22 cellular contexts compared by ENCODE assay signal in the genomic region with DNA sequence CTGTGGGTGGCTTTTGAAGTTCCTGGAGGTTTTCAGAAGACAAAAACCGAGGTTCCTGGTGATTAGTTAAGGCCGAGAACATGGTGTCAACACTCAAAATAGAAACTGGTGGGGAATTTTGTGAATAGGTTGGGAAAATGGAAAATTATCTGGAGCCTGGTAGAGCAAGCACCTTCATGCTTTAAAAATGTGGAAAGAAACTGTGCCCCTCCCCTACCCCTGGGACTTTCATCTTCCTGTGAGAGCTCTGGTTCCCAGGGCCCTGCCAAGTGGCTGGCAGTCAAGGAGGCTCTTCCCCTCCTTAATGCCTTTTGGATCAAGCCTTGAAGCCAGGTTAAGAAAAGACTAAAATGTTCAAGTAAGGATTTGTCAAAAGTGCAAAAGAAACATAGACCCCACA. TPM values are rescaled to one million over a fixed set of nuclear protein-coding genes. Genes with fewer than 3 reads are reported as not detected.
DNase-seq lines count a peak whose midpoint lies in the region; ATAC-seq and TF ChIP-seq lines count a peak whose summit lies in the region.
"Had no signal": no experiment of that assay in that cellular context is flagged by ENCODE, and none has a peak within 500 bp of the region (broad histone marks: within the 10 kb centered on the region; RNA-seq: fewer than 3 reads in every experiment).

No MANE protein-coding gene starts in this region.

- no peak for DNase-seq in activated naive CD4-positive, alpha-beta T cell treated with Interleukin-2 at 50 U/mL for 16 hours
- DNase-seq in T-cell (no peak), immature natural killer cell (no peak), smooth muscle cell (lab: John Stamatoyannopoulos, UW; ENCODE audit: unreplicated experiment) (no peak), NCI-H2196 (lab: John Stamatoyannopoulos, UW; ENCODE audit: unreplicated experiment) (no peak)
- DNase-seq: ACHN; activated CD4-positive, alpha-beta T cell treated with anti-CD3 and anti-CD28 coated beads for 1 hour; body of pancreas; H9; IMR-90; mesenchymal stem cell; MG63; NCI-H82 had no signal

- peak overlapping the region; percentile 32 for H3K27ac ChIP-seq in smooth muscle cell (ENCODE audit: low read depth)
- H3K27ac ChIP-seq: BLaER1 treated with 17β-estradiol and CSF1 and Interleukin-3, amounts not matched to agents 10 nM and 100 nM; body of pancreas; prostate gland; thoracic aorta had no signal

- H3K27ac Mint-ChIP-seq in activated naive CD4-positive, alpha-beta T cell treated with anti-CD3 and anti-CD28 coated beads, Interleukin-2, amount 50 U/mL, for 24 hours: no peak overlapping the region
- H3K27ac Mint-ChIP-seq in T-cell (no peak overlapping the region), immature natural killer cell (no peak overlapping the region)
- H3K27ac Mint-ChIP-seq: activated T-helper 1 cell treated with anti-CD3 and anti-CD28 coated beads, Interleukin-12 subunit alpha, Interleukin-12 subunit beta, Interleukin-2, Interleukin-4 antibody, amounts not matched to agents 30 ng/mL and 10 ng/mL and 1 ng/mL, durations not matched to agents 14 hours and 24 hours and 36 hours; H9 had no signal

- no peaks in the 10 kb centered on the region for H4K20me1 ChIP-seq in smooth muscle cell (ENCODE audit: low read depth)
- H4K20me1 ChIP-seq: BLaER1 treated with 17β-estradiol and CSF1 and Interleukin-3, amounts not matched to agents 10 nM and 100 nM had no signal

- 30% methylated on average over 2 of the region's 2 CpGs for WGBS in smooth muscle cell (ENCODE audit: low lambda C conversion rate)

- peaks cover 40% of the 10 kb centered on the region for H3K27me3 ChIP-seq in smooth muscle cell (ENCODE audit: low read depth)
- H3K27me3 ChIP-seq: BLaER1 treated with 17β-estradiol and CSF1 and Interleukin-3, amounts not matched to agents 10 nM and 100 nM; body of pancreas; MG63 had no signal

- no peaks in the 10 kb centered on the region for H3K79me2 ChIP-seq in smooth muscle cell (ENCODE audit: low read depth)

- no peaks in the 10 kb centered on the region for H3K36me3 ChIP-seq in smooth muscle cell (ENCODE audit: low read depth)
- H3K36me3 ChIP-seq: BLaER1 treated with 17β-estradiol and CSF1 and Interleukin-3, amounts not matched to agents 10 nM and 100 nM; MG63; prostate gland; thoracic aorta had no signal

- peaks cover 19% of the 10 kb centered on the region for H3K4me1 Mint-ChIP-seq in activated naive CD4-positive, alpha-beta T cell treated with anti-CD3 and anti-CD28 coated beads, Interleukin-2, amount 50 U/mL, for 24 hours
- H3K4me1 Mint-ChIP-seq in T-cell (peaks cover 6 to 18% (median 14%) of the 10 kb centered on the region in 3 donors), immature natural killer cell (peaks cover 6 to 9% of the 10 kb centered on the region in 2 donors)

- no peak overlapping the region for H3K4me3 ChIP-seq in smooth muscle cell
- H3K4me3 ChIP-seq: BLaER1 treated with 17β-estradiol and CSF1 and Interleukin-3, amounts not matched to agents 10 nM and 100 nM; body of pancreas; MG63; prostate gland; thoracic aorta had no signal

- no peaks in the 10 kb centered on the region for H3K36me3 Mint-ChIP-seq in activated naive CD4-positive, alpha-beta T cell treated with anti-CD3 and anti-CD28 coated beads, Interleukin-2, amount 50 U/mL, for 24 hours
- H3K36me3 Mint-ChIP-seq in T-cell (no peaks in the 10 kb centered on the region), immature natural killer cell (no peaks in the 10 kb centered on the region)

- POLR2A ChIA-PET in T-cell (lab: Charles Lee): no interaction called here

- H3K4me2 ChIP-seq in smooth muscle cell: peak overlapping the region; percentile 96
- H3K4me2 ChIP-seq: BLaER1 treated with 17β-estradiol and CSF1 and Interleukin-3, amounts not matched to agents 10 nM and 100 nM had no signal

- H3K4me3 Mint-ChIP-seq in activated naive CD4-positive, alpha-beta T cell treated with anti-CD3 and anti-CD28 coated beads, Interleukin-2, amount 50 U/mL, for 24 hours: peak overlapping the region; percentile 73
- H3K4me3 Mint-ChIP-seq in T-cell (peak overlapping the region; percentile 22 to 77 (median 29)), immature natural killer cell (peak overlapping the region in 3 of 5 donors; percentile 33 to 60 (median 46))

- H3K9me3 ChIP-seq in smooth muscle cell (replicated peaks; ENCODE audit: low read depth): no peaks in the 10 kb centered on the region
- H3K9me3 ChIP-seq: body of pancreas, MG63, prostate gland, thoracic aorta had no signal

- CTCF ChIA-PET in T-cell (lab: Charles Lee): no interaction called here

- no peak overlapping the region for H2AFZ ChIP-seq in smooth muscle cell (ENCODE audit: low read depth)

- no peak for TF ChIP-seq CTCF in smooth muscle cell (IDR thresholded peaks at IDR 0.05; ENCODE audit: borderline replicate concordance, insufficient read depth, poor library complexity, severe bottlenecking)

- no peaks in the 10 kb centered on the region for H3F3A ChIP-seq in smooth muscle cell (ENCODE audit: low read depth)

- H3K27me3 Mint-ChIP-seq in activated naive CD4-positive, alpha-beta T cell treated with anti-CD3 and anti-CD28 coated beads, Interleukin-2, amount 50 U/mL, for 24 hours: peaks cover 33% of the 10 kb centered on the region
- H3K27me3 Mint-ChIP-seq in T-cell (peaks cover 46 to 57% of the 10 kb centered on the region in 2 donors), immature natural killer cell (ENCODE audit: low read depth in 3 of 3) (peaks cover 17 to 28% (median 17%) of the 10 kb centered on the region in 3 donors)

- peaks cover 5% of the 10 kb centered on the region for H3K4me1 ChIP-seq in smooth muscle cell (ENCODE audit: low read depth)
- H3K4me1 ChIP-seq: BLaER1 treated with 17β-estradiol and CSF1 and Interleukin-3, amounts not matched to agents 10 nM and 100 nM; prostate gland had no signal

- no peak overlapping the region for H3K9ac ChIP-seq in smooth muscle cell (ENCODE audit: low read depth)
- H3K9ac ChIP-seq: BLaER1 treated with 17β-estradiol and CSF1 and Interleukin-3, amounts not matched to agents 10 nM and 100 nM had no signal

- ATAC-seq in T-cell (replicated peaks in 1 of 4) (no peak), HG03025 (IDR thresholded peaks at IDR 0.05; ENCODE audit: low FRiP score, unreplicated experiment) (no peak), HG03378 (IDR thresholded peaks at IDR 0.05; ENCODE audit: unreplicated experiment) (no peak)
- ATAC-seq: body of pancreas, Right ventricle myocardium inferior had no signal

- no peaks in the 10 kb centered on the region for H3K9me3 Mint-ChIP-seq in activated naive CD4-positive, alpha-beta T cell treated with anti-CD3 and anti-CD28 coated beads, Interleukin-2, amount 50 U/mL, for 24 hours
- H3K9me3 Mint-ChIP-seq in T-cell (no peaks in the 10 kb centered on the region), immature natural killer cell (no peaks in the 10 kb centered on the region)
- H3K9me3 Mint-ChIP-seq: activated T-helper 1 cell treated with anti-CD3 and anti-CD28 coated beads, Interleukin-12 subunit alpha, Interleukin-12 subunit beta, Interleukin-2, Interleukin-4 antibody, amounts not matched to agents 30 ng/mL and 10 ng/mL and 1 ng/mL, durations not matched to agents 14 hours and 24 hours and 36 hours; H9 had no signal

RNA-seq across cellular contexts. Expression of a gene that starts 1.9 kb away (rescaled TPM):
- 1 to 10 TPM in 3 of 5 donors, under 1 TPM in 2; 0.23 to 2.0 (median 1.7) TPM for total RNA-seq in T-cell
- polyA plus RNA-seq in immature natural killer cell: under 1 TPM in 2 of 3 donors, not detected in 1; 0.40 to 0.80 TPM
- total RNA-seq in smooth muscle cell: 0.04 and 0.72 TPM in 2 replicates
- polyA plus RNA-seq in smooth muscle cell: 0.39 and 2.2 TPM in 2 replicates
- total RNA-seq: fibroblast of lung, IMR-90 had no signal
- polyA plus RNA-seq: fibroblast of lung, IMR-90 had no signal
